ENCODE assay signal across 8 cellular contexts in genomic region chr14:52314521-52315354, GRCh38. TPM values are rescaled to one million over a fixed set of nuclear protein-coding genes. Genes with fewer than 3 reads are reported as not detected.
A peak's percentile ranks its signal among the peaks of the same experiment; 100 is the strongest.
DNase-seq lines count a peak whose midpoint lies in the region; ATAC-seq, FAIRE-seq and TF ChIP-seq lines count a peak whose summit lies in the region.

No MANE protein-coding gene starts in this region.

- H2AFZ ChIP-seq in GM12878 (ENCODE audit: control insufficient read depth, low read depth, low read length), result peak overlapping the region; percentile 28; the same call in 1 of the 2 replicates

- H3K27me3 ChIP-seq in HAP-1 (ENCODE audit: low read depth) (no peaks in the 10 kb centered on the region), GM12878 (replicated peaks in 1 of 2; ENCODE audit: control insufficient read depth in 2 of 2, insufficient read depth in 2 of 2, low read length in 1 of 2) (peaks cover 13 to 25% of the 10 kb centered on the region in 2 experiments)

- H3K9ac ChIP-seq in GM12878 (ENCODE audit: control insufficient read depth, insufficient read depth, low read length), result no peak overlapping the region

- H3K4me1 ChIP-seq in HAP-1 (no peaks in the 10 kb centered on the region), GM12878 (ENCODE audit: control insufficient read depth, insufficient read depth, low read length) (peaks cover 27% of the 10 kb centered on the region)

- intact Hi-C loops in CD14-positive monocyte (cut with micrococcal nuclease) (loop anchor here in 1 of 2 donors (5.0 to 10.0 kb wide), 4 partner anchors 33 to 380 kb away; partner anchors contain the start of genes ERO1A, GPR137C and TXNDC16), GM12878 (cut with micrococcal nuclease; ENCODE audit: unreplicated experiment) (no loop called here)

- SMC1A ChIA-PET in GM12878 (lab: Charles Lee; ENCODE audit: uncharacterized antibody, unreplicated experiment), result no interaction called here

- H3K36me3 Mint-ChIP-seq in CD14-positive monocyte, result peaks cover 24 to 38% of the 10 kb centered on the region in 2 donors
- H3K36me3 Mint-ChIP-seq in immature natural killer cell, result peaks cover 15 to 37% (median 20%) of the 10 kb centered on the region in 3 donors

- in situ Hi-C loops in HAP-1 (cut with MboI; ENCODE audit: low sequenced_read_pairs), result loop anchor here (25.0 kb wide), 1 partner anchor 498 kb away; no protein-coding TSS in a partner anchor
- in situ Hi-C loops in GM12878 (cut with MboI), result no loop called here

- CTCF ChIA-PET in GM12878 (lab: Yijun Ruan, JAX), result no interaction called here

- WGBS in GM12878 (ENCODE audit: insufficient coverage, insufficient replicate concordance, low lambda C conversion rate, missing lambda C conversion rate), result 9% methylated on average over 67 of the region's 67 CpGs

- H3K9me3 ChIP-seq in HAP-1, result no peaks in the 10 kb centered on the region
- peaks cover 7% of the 10 kb centered on the region; the same call in 2 of the 3 replicates for H3K9me3 ChIP-seq in GM12878 (replicated peaks; ENCODE audit: control insufficient read depth, insufficient read depth, low read length)

- TF ChIP-seq CTCF in CD14-positive monocyte (IDR thresholded peaks at IDR 0.05), result no peak
- TF ChIP-seq CTCF in GM12878 (IDR thresholded peaks at IDR 0.05 in 2 of 3, conservative IDR thresholded peaks at IDR 0.05 in 1 of 3; ENCODE audit: control insufficient read depth in 2 of 3, extremely low read depth in 1 of 3, insufficient read depth in 1 of 3, low read depth in 3 of 3, low read length in 3 of 3), result no peak
- TF ChIP-seq CTCF in GM10266 (IDR thresholded peaks at IDR 0.05; ENCODE audit: control insufficient read depth, insufficient read depth, low read depth, missing control alignments), result no peak

- H3K4me1 Mint-ChIP-seq in CD14-positive monocyte (peaks cover 80% of the 10 kb centered on the region), immature natural killer cell (peaks cover 66 to 84% of the 10 kb centered on the region in 2 donors)

- H3K36me3 ChIP-seq in HAP-1 (replicated peaks), result no peaks in the 10 kb centered on the region
- H3K36me3 ChIP-seq in GM12878 (ENCODE audit: control insufficient read depth in 2 of 2, insufficient read depth in 2 of 2, low read length in 1 of 2), result no peaks in the 10 kb centered on the region

- H3K4me2 ChIP-seq in GM12878 (ENCODE audit: control insufficient read depth, insufficient read depth), result peak overlapping the region; percentile 89

- DNase-seq in CD14-positive monocyte (ENCODE audit: low spot score) (peak; percentile 51), HAP-1 (ENCODE audit: low spot score in 2 of 2) (no peak), SW480 (ENCODE audit: low spot score) (peak; percentile 13), GM12878 (ENCODE audit: low read depth, low spot score) (no peak), immature natural killer cell (peak; percentile 43 to 52 (median 49)), NCI-H2196 (lab: John Stamatoyannopoulos, UW; ENCODE audit: unreplicated experiment) (no peak), GM10266 (ENCODE audit: extremely low spot score) (no peak)
- peak; percentile 32 for DNase-seq in stimulated activated CD4-positive, alpha-beta T cell treated with anti-CD3 and anti-CD28 coated beads, Interleukin-12 subunit alpha, Interleukin-12 subunit beta, amount 100 ng/mL, for 4 hours

- no peak overlapping the region for H3K27ac ChIP-seq in GM12878 (ENCODE audit: control insufficient read depth, insufficient read depth)

- H3K4me3 ChIP-seq in HAP-1 (peak overlapping the region; percentile 11; the same call in 1 of the 2 replicates), GM12878 (peak overlapping the region; percentile 54; the same call in 1 of the 2 replicates)

- POLR2A ChIA-PET in GM12878 (lab: Charles Lee), result no interaction called here

- H3K27ac Mint-ChIP-seq in CD14-positive monocyte (peak overlapping the region; percentile 99 to 100 (median 99)), immature natural killer cell (peak overlapping the region; percentile 90 to 98 (median 92))

- FAIRE-seq in GM12878 (lab: Jason Lieb, UNC), result no peak

- no peak for TF ChIP-seq POLR2A in GM12878 (IDR thresholded peaks at IDR 0.05; ENCODE audit: low read depth, low read length)

- peak overlapping the region; percentile 99 to 100 for H3K4me3 Mint-ChIP-seq in CD14-positive monocyte
- peak overlapping the region; percentile 97 to 99 (median 98) for H3K4me3 Mint-ChIP-seq in immature natural killer cell

- H3K9me3 Mint-ChIP-seq in CD14-positive monocyte (peaks cover 0 to 4% (median 0%) of the 10 kb centered on the region in 7 donors), immature natural killer cell (no peaks in the 10 kb centered on the region)

- H3K27me3 Mint-ChIP-seq in CD14-positive monocyte (ENCODE audit: low read depth in 3 of 3) (peaks cover 0 to 5% (median 2%) of the 10 kb centered on the region in 3 donors), immature natural killer cell (ENCODE audit: low read depth in 3 of 3) (peaks cover 7 to 14% (median 11%) of the 10 kb centered on the region in 3 donors)

- no peaks in the 10 kb centered on the region for H4K20me1 ChIP-seq in GM12878 (ENCODE audit: control insufficient read depth, insufficient read depth)

- no peaks in the 10 kb centered on the region for H3K79me2 ChIP-seq in GM12878 (ENCODE audit: control insufficient read depth, insufficient read depth, low read length)

- no peak for TF ChIP-seq RAD21 in GM12878 (IDR thresholded peaks at IDR 0.05; ENCODE audit: insufficient read depth, low read depth, low read length)

- no TSS peak for BruUV-seq in GM12878 (replicated peaks; lab: Mats Ljungman, UMichigan)

- TF ChIP-seq EP300 in GM12878 (IDR thresholded peaks at IDR 0.05; ENCODE audit: borderline replicate concordance in 1 of 2, control insufficient read depth in 1 of 2, low read depth in 2 of 2, low read length in 2 of 2), result no peak

- RAD21 ChIA-PET in GM12878 (lab: Charles Lee; ENCODE audit: unreplicated experiment), result no interaction called here

- peak; percentile 41 for ATAC-seq in GM12878

TF ChIP-seq in GM12878, 131 proteins besides CTCF, POLR2A, EP300 and RAD21:
- TF ChIP-seq BRCA1 (IDR thresholded peaks at IDR 0.05; ENCODE audit: low read depth, low read length), result no peak
- TF ChIP-seq MYC (IDR thresholded peaks at IDR 0.05; ENCODE audit: insufficient read depth, insufficient read length, insufficient replicate concordance, low read length, severe bottlenecking), result peak; percentile 51
TF ChIP-seq in GM12878: peak in this region for 1.

RNA-seq across cellular contexts. Expression of gene PTGER2, which starts 0.6 kb away (rescaled TPM):
- polyA plus RNA-seq in CD14-positive monocyte, result 10 to 100 TPM; 72.8 to 90.4 TPM
- 0.24 and 0.35 TPM in 2 replicates for total RNA-seq in GM12878 (2013; cell fraction: nucleolus; rRNA removed)
- 0.71 and 1.6 TPM in 2 replicates for total RNA-seq in GM12878 (2014; rRNA removed)
- 0.31 and 0.32 TPM in 2 replicates for total RNA-seq in GM12878 (2014; rRNA removed; fragmentation: Illumina TruSeq; extraction: Trizol)
- total RNA-seq in GM12878 (2021), result 0.37 and 0.77 TPM in 2 replicates
- not detected for polyA plus RNA-seq in GM12878 (2011; ENCODE audit: low read depth)
- 0.27 and 0.29 TPM in 2 replicates for polyA plus RNA-seq in GM12878 (2011; rRNA removed)
- 0.15 and 0.30 TPM in 2 replicates for polyA plus RNA-seq in GM12878 (2011; cell fraction: cytosol; rRNA removed)
- polyA plus RNA-seq in GM12878 (2011; cell fraction: nucleus; rRNA removed), result 0.28 and 0.44 TPM in 2 replicates
- 0.08 and 0.18 TPM in 2 replicates for polyA plus RNA-seq in GM12878 (2012)
- polyA plus RNA-seq in GM12878 (2014; fragmentation: Illumina TruSeq; extraction: Trizol), result 0.35 and 0.38 TPM in 2 replicates
- polyA plus RNA-seq in GM12878 (2014; fragmentation: Nextera tagmentation; extraction: Ambion mirVana), result under 1 TPM; 0.03 to 0.20 TPM
- polyA plus RNA-seq in GM12878 (2014; rRNA removed), result 0.35 and 0.74 TPM in 2 replicates
- under 1 TPM; 0.17 to 0.53 TPM for polyA plus RNA-seq in GM12878 (2016; fragmentation: Nextera tagmentation; extraction: Ambion mirVana)
- 0.05 and 0.29 TPM in 2 replicates for polyA minus RNA-seq in GM12878 (2011; rRNA and poly(A)+ RNA removed)
- not detected in 2 replicates for polyA minus RNA-seq in GM12878 (2011; cell fraction: cytosol; rRNA and poly(A)+ RNA removed)
- 0.12 and 0.48 TPM in 2 replicates for polyA minus RNA-seq in GM12878 (2011; cell fraction: nucleus; rRNA and poly(A)+ RNA removed)
- polyA plus RNA-seq in immature natural killer cell, result 100 to 1,000 TPM; 154 to 252 (median 250) TPM

RNA-seq across cellular contexts. Expression of gene PTGDR, which starts 47.2 kb away (rescaled TPM):
- polyA plus RNA-seq in CD14-positive monocyte, result not detected
- total RNA-seq in GM12878 (2013; cell fraction: nucleolus; rRNA removed), result not detected in 2 replicates
- total RNA-seq in GM12878 (2014; rRNA removed), result not detected in 2 replicates
- not detected in 2 replicates for total RNA-seq in GM12878 (2014; rRNA removed; fragmentation: Illumina TruSeq; extraction: Trizol)
- total RNA-seq in GM12878 (2021), result not detected in 2 replicates
- polyA plus RNA-seq in GM12878 (2011; ENCODE audit: low read depth), result not detected
- polyA plus RNA-seq in GM12878 (2011; rRNA removed), result not detected in 2 replicates
- polyA plus RNA-seq in GM12878 (2011; cell fraction: cytosol; rRNA removed), result not detected in 2 replicates
- not detected in 2 replicates for polyA plus RNA-seq in GM12878 (2011; cell fraction: nucleus; rRNA removed)
- not detected in 2 replicates for polyA plus RNA-seq in GM12878 (2012)
- polyA plus RNA-seq in GM12878 (2014; fragmentation: Illumina TruSeq; extraction: Trizol), result not detected in 2 replicates
- not detected for polyA plus RNA-seq in GM12878 (2014; fragmentation: Nextera tagmentation; extraction: Ambion mirVana)
- not detected in 2 replicates for polyA plus RNA-seq in GM12878 (2014; rRNA removed)
- polyA plus RNA-seq in GM12878 (2016; fragmentation: Nextera tagmentation; extraction: Ambion mirVana), result not detected
- polyA minus RNA-seq in GM12878 (2011; rRNA and poly(A)+ RNA removed), result not detected in 2 replicates
- not detected in 2 replicates for polyA minus RNA-seq in GM12878 (2011; cell fraction: cytosol; rRNA and poly(A)+ RNA removed)
- polyA minus RNA-seq in GM12878 (2011; cell fraction: nucleus; rRNA and poly(A)+ RNA removed), result not detected in 2 replicates
- 100 to 1,000 TPM in 2 of 3 donors, 10 to 100 TPM in 1; 78.2 to 233 (median 133) TPM for polyA plus RNA-seq in immature natural killer cell

Comparison
In these comparisons a context has a peak if more than half of its experiments do, and no peak if none do; other contexts are left out.
1. DNase-seq: peak in CD14-positive monocyte (single experiment), SW480 (single experiment), immature natural killer cell (3 of 3) and stimulated activated CD4-positive, alpha-beta T cell treated with anti-CD3 and anti-CD28 coated beads, Interleukin-12 subunit alpha, Interleukin-12 subunit beta, amount 100 ng/mL, for 4 hours (single experiment); none in HAP-1 (0 of 2), GM12878 (single experiment), NCI-H2196 (single experiment) and GM10266 (single experiment).
2. RNA of gene PTGER2, which starts 0.6 kb away (polyA plus RNA-seq): 154 to 252 TPM in immature natural killer cell and 72.8 to 90.4 TPM in CD14-positive monocyte; 0.03 to 0.74 TPM in GM12878; every median in the first group is over 10 times any median in the second.
3. RNA of gene PTGDR, which starts 47.2 kb away (polyA plus RNA-seq): 78.2 to 233 TPM in immature natural killer cell; not detected in CD14-positive monocyte and not detected in GM12878; every median in the first group is over 10 times any median in the second.